In genomic region chr5:61949054-61949679, GRCh38 we compare ENCODE assay signal across 19 cellular contexts.
"Had no signal": no experiment of that assay in that cellular context is flagged by ENCODE, and none has a peak within 500 bp of the region (broad histone marks: within the 10 kb centered on the region; RNA-seq: fewer than 3 reads in every experiment).

No MANE protein-coding gene starts in this region.

- H3K36me3 Mint-ChIP-seq: activated naive CD4-positive, alpha-beta T cell treated with anti-CD3 and anti-CD28 coated beads, Interleukin-2, amount 50 U/mL, for 24 hours; stimulated activated effector memory CD8-positive, alpha-beta T cell treated with anti-CD3 and anti-CD28 coated beads, Interleukin-12 subunit alpha, Interleukin-12 subunit beta, amount 100 ng/mL, for 72 hours; WTC11 had no signal

- H3K9me3 Mint-ChIP-seq: activated CD4-positive, alpha-beta memory T cell treated with anti-CD3 and anti-CD28 coated beads, Interleukin-2, amount 10 ng/mL, durations not matched to agents 7 days and 5 days; activated naive CD4-positive, alpha-beta T cell treated with anti-CD3 and anti-CD28 coated beads, Interleukin-2, amount 50 U/mL, for 24 hours; dendritic cell treated with granulocyte-macrophage colony-stimulating factor and Interleukin-4, amounts not matched to agents 40 ng/mL and 50 ng/mL, for 4 days; nephron progenitor cell; stimulated activated effector memory CD8-positive, alpha-beta T cell treated with anti-CD3 and anti-CD28 coated beads, Interleukin-12 subunit alpha, Interleukin-12 subunit beta, amount 100 ng/mL, for 72 hours; T-helper 1 cell treated with Interleukin-12 subunit alpha and Interleukin-12 subunit beta and Interleukin-4 antibody, amounts not matched to agents 30 μg/mL and 1 μg/mL, for 36 hours had no signal

- ATAC-seq: effector memory CD8-positive, alpha-beta T cell; gastroesophageal sphincter; left ventricle myocardium superior; stimulated activated effector memory CD8-positive, alpha-beta T cell treated with anti-CD3 and anti-CD28 coated beads, Interleukin-12 subunit alpha, Interleukin-12 subunit beta, amount 100 ng/mL, for 72 hours; WTC11 had no signal

- H3K9me3 ChIP-seq: adrenal gland, body of pancreas, gastroesophageal sphincter, transverse colon, vagina had no signal

- H3K36me3 ChIP-seq: adrenal gland, gastroesophageal sphincter, transverse colon, vagina had no signal

- DNase-seq: activated CD4-positive, alpha-beta memory T cell treated with anti-CD3 and anti-CD28 coated beads, Interleukin-2, amount 10 ng/mL, durations not matched to agents 7 days and 5 days; activated CD4-positive, alpha-beta T cell treated with anti-CD3 and anti-CD28 coated beads for 4 hours; activated effector memory CD4-positive, alpha-beta T cell treated with anti-CD3 and anti-CD28 coated beads, Interleukin-2, amount 50 U/mL, for 16 hours; activated T-cell treated with anti-CD3 and anti-CD28 coated beads, Interleukin-2, amount 50 U/mL, for 48 hours; adrenal gland; body of pancreas; effector memory CD8-positive, alpha-beta T cell; left ventricle myocardium superior; nephron progenitor cell; stimulated activated CD4-positive, alpha-beta T cell treated with anti-CD3 and anti-CD28 coated beads, Interleukin-1b, Interleukin-23, amount 100 ng/mL, for 48 hours; transverse colon had no signal

- H3K27me3 ChIP-seq: adrenal gland, body of pancreas, gastroesophageal sphincter, transverse colon, vagina had no signal

- H3K27ac ChIP-seq: adrenal gland, gastroesophageal sphincter, transverse colon, vagina had no signal

- H3K4me3 Mint-ChIP-seq: activated CD4-positive, alpha-beta memory T cell treated with anti-CD3 and anti-CD28 coated beads, Interleukin-2, amount 10 ng/mL, durations not matched to agents 7 days and 5 days; activated naive CD4-positive, alpha-beta T cell treated with anti-CD3 and anti-CD28 coated beads, Interleukin-2, amount 50 U/mL, for 24 hours; central memory CD8-positive, alpha-beta T cell; dendritic cell treated with granulocyte-macrophage colony-stimulating factor and Interleukin-4, amounts not matched to agents 40 ng/mL and 50 ng/mL, for 4 days; effector memory CD8-positive, alpha-beta T cell; nephron progenitor cell; stimulated activated effector memory CD8-positive, alpha-beta T cell treated with anti-CD3 and anti-CD28 coated beads, Interleukin-12 subunit alpha, Interleukin-12 subunit beta, amount 100 ng/mL, for 72 hours; T-helper 1 cell treated with Interleukin-12 subunit alpha and Interleukin-12 subunit beta and Interleukin-4 antibody, amounts not matched to agents 30 μg/mL and 1 μg/mL, for 36 hours; WTC11 had no signal

- H3K4me3 ChIP-seq: adrenal gland, body of pancreas, gastroesophageal sphincter, transverse colon, vagina had no signal

- H3K4me1 ChIP-seq: adrenal gland, gastroesophageal sphincter, transverse colon, vagina had no signal

- H3K4me1 Mint-ChIP-seq: activated CD4-positive, alpha-beta memory T cell treated with anti-CD3 and anti-CD28 coated beads, Interleukin-2, amount 10 ng/mL, durations not matched to agents 7 days and 5 days; activated naive CD4-positive, alpha-beta T cell treated with anti-CD3 and anti-CD28 coated beads, Interleukin-2, amount 50 U/mL, for 24 hours; central memory CD8-positive, alpha-beta T cell; nephron progenitor cell; stimulated activated effector memory CD8-positive, alpha-beta T cell treated with anti-CD3 and anti-CD28 coated beads, Interleukin-12 subunit alpha, Interleukin-12 subunit beta, amount 100 ng/mL, for 72 hours had no signal

- H3K27me3 Mint-ChIP-seq: activated CD4-positive, alpha-beta memory T cell treated with anti-CD3 and anti-CD28 coated beads, Interleukin-2, amount 10 ng/mL, durations not matched to agents 7 days and 5 days; activated naive CD4-positive, alpha-beta T cell treated with anti-CD3 and anti-CD28 coated beads, Interleukin-2, amount 50 U/mL, for 24 hours; central memory CD8-positive, alpha-beta T cell; dendritic cell treated with granulocyte-macrophage colony-stimulating factor and Interleukin-4, amounts not matched to agents 40 ng/mL and 50 ng/mL, for 4 days; effector memory CD8-positive, alpha-beta T cell had no signal

- H3K27ac Mint-ChIP-seq: activated CD4-positive, alpha-beta memory T cell treated with anti-CD3 and anti-CD28 coated beads, Interleukin-2, amount 10 ng/mL, durations not matched to agents 7 days and 5 days; activated naive CD4-positive, alpha-beta T cell treated with anti-CD3 and anti-CD28 coated beads, Interleukin-2, amount 50 U/mL, for 24 hours; dendritic cell treated with granulocyte-macrophage colony-stimulating factor and Interleukin-4, amounts not matched to agents 40 ng/mL and 50 ng/mL, for 4 days; effector memory CD8-positive, alpha-beta T cell; stimulated activated effector memory CD8-positive, alpha-beta T cell treated with anti-CD3 and anti-CD28 coated beads, Interleukin-12 subunit alpha, Interleukin-12 subunit beta, amount 100 ng/mL, for 72 hours; T-helper 1 cell treated with Interleukin-12 subunit alpha and Interleukin-12 subunit beta and Interleukin-4 antibody, amounts not matched to agents 30 μg/mL and 1 μg/mL, for 36 hours; WTC11 had no signal
